ENCODE assay signal across 30 cellular contexts in the genomic region with DNA sequence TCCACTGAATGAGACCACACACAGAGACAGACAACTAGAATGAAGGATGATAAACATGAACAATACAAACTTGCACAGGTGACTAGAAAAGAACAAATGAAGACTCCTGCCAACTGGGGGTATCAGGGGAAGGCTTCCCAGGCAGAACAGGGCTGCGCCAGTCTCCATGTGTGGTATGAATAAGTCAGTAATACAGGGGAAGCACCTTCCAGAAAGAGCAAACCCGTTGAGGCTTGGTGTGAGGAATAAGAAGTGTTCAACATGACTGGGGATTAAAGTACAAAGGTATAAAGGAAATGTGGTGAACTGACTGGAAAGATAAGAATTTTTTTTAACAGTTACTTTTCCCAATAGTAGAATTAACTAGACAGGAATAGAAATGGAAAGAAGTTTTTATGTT. TPM values are rescaled to one million over a fixed set of nuclear protein-coding genes. Genes with fewer than 3 reads are reported as not detected.
"Had no signal": no experiment of that assay in that cellular context is flagged by ENCODE, and none has a peak within 500 bp of the region (broad histone marks: within the 10 kb centered on the region; RNA-seq: fewer than 3 reads in every experiment).

No MANE protein-coding gene starts in this region.

- H3K4me3 Mint-ChIP-seq: activated CD8-positive, alpha-beta T cell treated with anti-CD3 and anti-CD28 coated beads for 36 hours; activated T-cell treated with anti-CD3 and anti-CD28 coated beads, Interleukin-2, amount 50 U/mL, for 72 hours had no signal

- H3K4me2 ChIP-seq: SK-N-SH had no signal

- H3K4me1 ChIP-seq: ascending aorta, Peyer's patch, SJCRH30 had no signal

- H3K27me3 ChIP-seq: ascending aorta, body of pancreas, Peyer's patch, SJCRH30 had no signal

- H3K9me3 Mint-ChIP-seq: activated CD8-positive, alpha-beta T cell treated with anti-CD3 and anti-CD28 coated beads for 36 hours; activated T-cell treated with anti-CD3 and anti-CD28 coated beads, Interleukin-2, amount 50 U/mL, for 72 hours had no signal

- H3K9me3 ChIP-seq: ascending aorta, body of pancreas, Peyer's patch, SJCRH30, SK-N-SH had no signal

- FAIRE-seq: bronchial epithelial cell had no signal

- H3K27ac ChIP-seq: ascending aorta, body of pancreas, Peyer's patch, RWPE1, SJCRH30, WERI-Rb-1 had no signal

- DNase-seq: activated CD4-positive, alpha-beta T cell treated with anti-CD3 and anti-CD28 coated beads for 4 hours; activated CD8-positive, alpha-beta memory T cell treated with anti-CD3 and anti-CD28 coated beads, Interleukin-2, amount 50 U/mL, for 4 hours; activated CD8-positive, alpha-beta T cell treated with anti-CD3 and anti-CD28 coated beads for 36 hours; activated naive CD4-positive, alpha-beta T cell treated with Interleukin-2 at 50 U/mL for 16 hours; activated T-cell treated with anti-CD3 and anti-CD28 coated beads, Interleukin-2, amount 50 U/mL, for 72 hours; amniotic stem cell; body of pancreas; central memory CD4-positive, alpha-beta T cell; IMR-90; Kasumi-1; KBM-7; NCI-H1105 treated with DMSO at 0.1 percent for 48 hours; NCI-H146; NCI-H187 treated with DMSO at 0.1 percent for 48 hours; NCI-H2081 treated with DMSO at 0.1 percent for 48 hours; NCI-H526; NCI-H774; NK-92 treated with Interleukin-12 subunit alpha and Interleukin-12 subunit beta, amount 100 ng/mL, for 24 hours; OCI-M1; Peyer's patch; Right ventricle myocardium superior; SJCRH30; SK-N-SH; T-helper 1 cell; WERI-Rb-1 had no signal

- H3K9me2 ChIP-seq: SK-N-SH had no signal

- H3K4me3 ChIP-seq: ascending aorta, body of pancreas, Peyer's patch, SJCRH30 had no signal

- H3K27ac Mint-ChIP-seq: activated CD8-positive, alpha-beta T cell treated with anti-CD3 and anti-CD28 coated beads for 36 hours had no signal

- H3K36me3 ChIP-seq: ascending aorta, Peyer's patch, SJCRH30, WERI-Rb-1 had no signal

RNA-seq across cellular contexts. Expression of gene SLC17A2, which starts 3.7 kb away (rescaled TPM):
- total RNA-seq: activated CD8-positive, alpha-beta T cell treated with anti-CD3 and anti-CD28 coated beads for 36 hours; activated T-cell treated with anti-CD3 and anti-CD28 coated beads, Interleukin-2, amount 50 U/mL, for 72 hours; ascending aorta; body of pancreas; bronchial epithelial cell; IMR-90; NCI-H460; Peyer's patch; Right ventricle myocardium superior; SJCRH30; T-helper 2 cell treated with Interferon-gamma antibody and Interleukin-4, amounts not matched to agents 100 ng/mL and 5 ng/mL, for 36 hours had no signal
- polyA plus RNA-seq: IMR-90, SK-N-SH had no signal
